Comparison of ENCODE assay signal across 1 cellular context in genomic region chr10:101725843-101726242, GRCh38.
TF ChIP-seq lines count a peak whose summit lies in the region.

No MANE protein-coding gene starts in this region.

TF ChIP-seq in K562, 482 proteins besides CTCF, POLR2A, EP300 and RAD21 (continued from another document):
- TF ChIP-seq USF2 (CRISPR knock-in tag; IDR thresholded peaks at IDR 0.05) (no peak), TGIF2 (CRISPR knock-in tag; IDR thresholded peaks at IDR 0.05) (no peak), NFXL1 (CRISPR knock-in tag; IDR thresholded peaks at IDR 0.05) (no peak), DMBX1 (CRISPR knock-in tag; IDR thresholded peaks at IDR 0.05; ENCODE audit: borderline replicate concordance) (no peak), TRIM28 (IDR thresholded peaks at IDR 0.05) (no peak), BACH1 (tag; IDR thresholded peaks at IDR 0.05) (no peak), MLX (CRISPR knock-in tag; conservative IDR thresholded peaks at IDR 0.05) (no peak), SAFB (IDR thresholded peaks at IDR 0.05; ENCODE audit: borderline replicate concordance, low read depth, low read length) (no peak), ZBED1 (IDR thresholded peaks at IDR 0.05) (no peak), ZNF143 (CRISPR knock-in tag; IDR thresholded peaks at IDR 0.05) (no peak), YY1 (IDR thresholded peaks at IDR 0.05; ENCODE audit: borderline replicate concordance in 1 of 3, control insufficient read depth in 1 of 3, extremely low read depth in 1 of 3, insufficient read depth in 3 of 3, insufficient read length in 1 of 3, insufficient replicate concordance in 2 of 3, low read depth in 1 of 3, low read length in 2 of 3) (no peak)
- TF ChIP-seq, protein P1, sequence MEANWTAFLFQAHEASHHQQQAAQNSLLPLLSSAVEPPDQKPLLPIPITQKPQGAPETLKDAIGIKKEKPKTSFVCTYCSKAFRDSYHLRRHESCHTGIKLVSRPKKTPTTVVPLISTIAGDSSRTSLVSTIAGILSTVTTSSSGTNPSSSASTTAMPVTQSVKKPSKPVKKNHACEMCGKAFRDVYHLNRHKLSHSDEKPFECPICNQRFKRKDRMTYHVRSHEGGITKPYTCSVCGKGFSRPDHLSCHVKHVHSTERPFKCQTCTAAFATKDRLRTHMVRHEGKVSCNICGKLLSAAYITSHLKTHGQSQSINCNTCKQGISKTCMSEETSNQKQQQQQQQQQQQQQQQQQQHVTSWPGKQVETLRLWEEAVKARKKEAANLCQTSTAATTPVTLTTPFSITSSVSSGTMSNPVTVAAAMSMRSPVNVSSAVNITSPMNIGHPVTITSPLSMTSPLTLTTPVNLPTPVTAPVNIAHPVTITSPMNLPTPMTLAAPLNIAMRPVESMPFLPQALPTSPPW (CRISPR knock-in tag; IDR thresholded peaks at IDR 0.05): no peak
- TF ChIP-seq, protein P2, sequence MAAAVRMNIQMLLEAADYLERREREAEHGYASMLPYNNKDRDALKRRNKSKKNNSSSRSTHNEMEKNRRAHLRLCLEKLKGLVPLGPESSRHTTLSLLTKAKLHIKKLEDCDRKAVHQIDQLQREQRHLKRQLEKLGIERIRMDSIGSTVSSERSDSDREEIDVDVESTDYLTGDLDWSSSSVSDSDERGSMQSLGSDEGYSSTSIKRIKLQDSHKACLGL (CRISPR knock-in tag; IDR thresholded peaks at IDR 0.05; ENCODE audit: borderline replicate concordance, poor library complexity, severe bottlenecking): no peak
